In the genomic region with DNA sequence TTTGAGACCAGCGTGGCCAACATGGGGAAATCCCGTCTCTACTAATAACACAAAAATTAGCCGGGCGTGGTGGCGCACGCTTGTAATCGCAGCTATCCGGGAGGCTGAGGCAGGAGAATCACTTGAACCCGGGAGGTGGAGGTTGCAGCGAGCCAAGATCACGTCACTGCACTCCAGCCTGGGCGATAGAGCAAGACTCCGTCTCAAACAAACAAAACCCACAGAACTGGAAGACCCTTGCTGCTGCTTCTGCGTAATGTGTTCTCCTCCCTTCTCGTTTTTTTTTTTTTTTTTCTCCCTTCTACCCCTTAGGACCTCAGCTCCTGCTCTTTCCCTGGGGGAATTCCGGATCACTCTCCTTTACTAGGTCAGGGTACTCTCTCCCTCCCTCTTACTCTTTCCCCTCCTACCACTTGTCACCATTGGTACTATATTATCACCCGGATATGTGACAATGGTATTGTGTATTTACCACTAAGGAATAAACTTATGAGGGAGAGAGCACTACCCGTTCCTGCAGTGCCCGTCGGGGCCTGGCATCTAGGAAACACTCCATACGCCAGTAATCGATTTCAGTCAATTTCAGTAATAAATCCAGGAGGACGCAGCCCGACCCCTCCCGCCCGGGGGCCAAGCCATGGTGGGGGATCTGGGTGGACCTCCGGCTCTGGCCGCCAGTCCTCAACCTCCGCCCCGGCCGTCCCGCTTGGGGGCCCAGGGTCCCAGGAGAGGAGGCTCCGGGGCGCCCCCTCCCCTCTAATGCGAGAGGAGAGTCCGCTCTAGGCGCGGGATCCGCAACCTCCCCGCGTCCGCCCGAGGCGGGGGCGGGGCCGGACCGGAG, we compare ENCODE assay signal across 8 cellular contexts. TPM values are rescaled to one million over a fixed set of nuclear protein-coding genes. Genes with fewer than 3 reads are reported as not detected.
DNase-seq lines count a peak whose midpoint lies in the region; ATAC-seq and TF ChIP-seq lines count a peak whose summit lies in the region.

No MANE protein-coding gene starts in this region.

- WGBS in sigmoid colon, 2 donors: 5 to 16% methylated on average over 47 of the region's 47 CpGs

- in situ Hi-C loops in astrocyte of the cerebellum (cut with HindIII; ENCODE audit: low sequenced_read_pairs): no loop called here

- TF ChIP-seq EP300 in sigmoid colon (IDR thresholded peaks at IDR 0.05): no peak

- peaks cover 1% of the 10 kb centered on the region; the same call in 1 of the 2 replicates for H3K36me3 ChIP-seq in BJ (ENCODE audit: control insufficient read depth, insufficient read depth, low read length)
- no peaks in the 10 kb centered on the region for H3K36me3 ChIP-seq in iPS-18a (ENCODE audit: control insufficient read depth, low read depth, low read length)
- no peaks in the 10 kb centered on the region for H3K36me3 ChIP-seq in sigmoid colon

- no peak for DNase-seq in BJ (ENCODE audit: low read depth)
- DNase-seq in astrocyte of the cerebellum (ENCODE audit: low read depth): no peak
- DNase-seq in sigmoid colon: peak; percentile 91
- DNase-seq in effector CD4-positive, alpha-beta T cell: no peak

- peak overlapping the region; percentile 95 for H3K4me3 ChIP-seq in BJ (ENCODE audit: low read depth, low read length)
- peak overlapping the region; percentile 73 for H3K4me3 ChIP-seq in astrocyte of the cerebellum (ENCODE audit: low read depth, low read length)
- peak overlapping the region; percentile 93 for H3K4me3 ChIP-seq in iPS-18a (ENCODE audit: low read length)
- H3K4me3 ChIP-seq in sigmoid colon: peak overlapping the region; percentile 90 to 99 (median 96)

- H3K27ac ChIP-seq in iPS-18a (ENCODE audit: low read length): no peak overlapping the region
- H3K27ac ChIP-seq in sigmoid colon: peak overlapping the region; percentile 91 to 95 (median 95)

- peak overlapping the region; percentile 74 for H3K9ac ChIP-seq in iPS-18a (ENCODE audit: low read length)

- intact Hi-C loops in sigmoid colon (cut with DNase I): loop anchor here (1.0 kb wide), 1 partner anchor 35 kb away; no protein-coding TSS in a partner anchor

- POLR2A ChIA-PET in BJ (lab: Charles Lee): no interaction called here

- no peak for TF ChIP-seq CTCF in BJ (IDR thresholded peaks at IDR 0.05; ENCODE audit: insufficient read depth, low read depth, low read length)
- no peak for TF ChIP-seq CTCF in astrocyte of the cerebellum (IDR thresholded peaks at IDR 0.05; ENCODE audit: low read depth, low read length, missing control alignments)
- no peak for TF ChIP-seq CTCF in sigmoid colon (IDR thresholded peaks at IDR 0.05)

- H3K4me1 ChIP-seq in iPS-18a (ENCODE audit: control insufficient read depth, low read depth, low read length): no peaks in the 10 kb centered on the region
- H3K4me1 ChIP-seq in sigmoid colon: peaks cover 0 to 22% (median 17%) of the 10 kb centered on the region in 4 donors

- TF ChIP-seq POLR2A in sigmoid colon (IDR thresholded peaks at IDR 0.05): peak; percentile 53 to 77

- no peaks in the 10 kb centered on the region for H3K27me3 ChIP-seq in BJ (ENCODE audit: control insufficient read depth, insufficient read depth, low read length)
- H3K27me3 ChIP-seq in iPS-18a (ENCODE audit: control insufficient read depth, insufficient read depth, low read length): no peaks in the 10 kb centered on the region
- H3K27me3 ChIP-seq in sigmoid colon: no peaks in the 10 kb centered on the region

- CTCF ChIA-PET in BJ (lab: Yijun Ruan, JAX): no interaction called here

- no peaks in the 10 kb centered on the region for H3K9me3 ChIP-seq in iPS-18a (ENCODE audit: control insufficient read depth, low read depth, low read length)
- no peaks in the 10 kb centered on the region for H3K9me3 ChIP-seq in sigmoid colon

- peak; percentile 65 for ATAC-seq in GM18861 (IDR thresholded peaks at IDR 0.05; ENCODE audit: unreplicated experiment)
- ATAC-seq in HG03159 (IDR thresholded peaks at IDR 0.05; ENCODE audit: unreplicated experiment): peak; percentile 37

TF ChIP-seq in PFSK-1, 5 proteins besides CTCF, POLR2A, EP300 and RAD21:
- TF ChIP-seq, protein P1, sequence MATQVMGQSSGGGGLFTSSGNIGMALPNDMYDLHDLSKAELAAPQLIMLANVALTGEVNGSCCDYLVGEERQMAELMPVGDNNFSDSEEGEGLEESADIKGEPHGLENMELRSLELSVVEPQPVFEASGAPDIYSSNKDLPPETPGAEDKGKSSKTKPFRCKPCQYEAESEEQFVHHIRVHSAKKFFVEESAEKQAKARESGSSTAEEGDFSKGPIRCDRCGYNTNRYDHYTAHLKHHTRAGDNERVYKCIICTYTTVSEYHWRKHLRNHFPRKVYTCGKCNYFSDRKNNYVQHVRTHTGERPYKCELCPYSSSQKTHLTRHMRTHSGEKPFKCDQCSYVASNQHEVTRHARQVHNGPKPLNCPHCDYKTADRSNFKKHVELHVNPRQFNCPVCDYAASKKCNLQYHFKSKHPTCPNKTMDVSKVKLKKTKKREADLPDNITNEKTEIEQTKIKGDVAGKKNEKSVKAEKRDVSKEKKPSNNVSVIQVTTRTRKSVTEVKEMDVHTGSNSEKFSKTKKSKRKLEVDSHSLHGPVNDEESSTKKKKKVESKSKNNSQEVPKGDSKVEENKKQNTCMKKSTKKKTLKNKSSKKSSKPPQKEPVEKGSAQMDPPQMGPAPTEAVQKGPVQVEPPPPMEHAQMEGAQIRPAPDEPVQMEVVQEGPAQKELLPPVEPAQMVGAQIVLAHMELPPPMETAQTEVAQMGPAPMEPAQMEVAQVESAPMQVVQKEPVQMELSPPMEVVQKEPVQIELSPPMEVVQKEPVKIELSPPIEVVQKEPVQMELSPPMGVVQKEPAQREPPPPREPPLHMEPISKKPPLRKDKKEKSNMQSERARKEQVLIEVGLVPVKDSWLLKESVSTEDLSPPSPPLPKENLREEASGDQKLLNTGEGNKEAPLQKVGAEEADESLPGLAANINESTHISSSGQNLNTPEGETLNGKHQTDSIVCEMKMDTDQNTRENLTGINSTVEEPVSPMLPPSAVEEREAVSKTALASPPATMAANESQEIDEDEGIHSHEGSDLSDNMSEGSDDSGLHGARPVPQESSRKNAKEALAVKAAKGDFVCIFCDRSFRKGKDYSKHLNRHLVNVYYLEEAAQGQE (IDR thresholded peaks at IDR 0.05; ENCODE audit: insufficient read depth in 1 of 2, low read depth in 2 of 2, low read length in 2 of 2): no peak
- peak; percentile 94 for TF ChIP-seq FOXP2 (optimal IDR thresholded peaks at IDR 0.05; ENCODE audit: borderline replicate concordance, extremely low read depth, extremely low read length, insufficient read depth)
- 0 out of 2 replicates have a peak, but pooled peaks have one; percentile 71 for TF ChIP-seq POLR2AphosphoS5 (IDR thresholded peaks at IDR 0.05; ENCODE audit: low read depth, low read length)
- TF ChIP-seq TAF1 (IDR thresholded peaks at IDR 0.05; ENCODE audit: borderline replicate concordance, insufficient read depth, low read length): no peak
- TF ChIP-seq SIN3A (IDR thresholded peaks at IDR 0.05; ENCODE audit: borderline replicate concordance, insufficient read depth, low read length): no peak

RNA-seq across cellular contexts. Expression of a gene that starts 0.4 kb away (rescaled TPM):
- polyA plus RNA-seq in BJ (2011; rRNA removed) (16.7 and 18.7 TPM in 2 replicates), sigmoid colon (10 to 100 TPM in 1 of 3 donors, 1 to 10 TPM in 2; 3.5 to 10.7 (median 4.2) TPM)
- 12.9 and 15.6 TPM in 2 replicates for polyA minus RNA-seq in BJ (2011; rRNA and poly(A)+ RNA removed)
- 10.6 TPM for polyA plus RNA-seq in PFSK-1 (2012; ENCODE audit: insufficient read length, low read depth)
- total RNA-seq in sigmoid colon: 10 to 100 TPM; 11.1 to 20.2 (median 14.5) TPM
